13 cellular contexts compared by ENCODE assay signal in genomic region chr12:52258335-52258901, GRCh38. TPM values are rescaled to one million over a fixed set of nuclear protein-coding genes. Genes with fewer than 3 reads are reported as not detected.
DNase-seq lines count a peak whose midpoint lies in the region; ATAC-seq, FAIRE-seq and TF ChIP-seq lines count a peak whose summit lies in the region.
"Had no signal": no experiment of that assay in that cellular context is flagged by ENCODE, and none has a peak within 500 bp of the region (broad histone marks: within the 10 kb centered on the region; RNA-seq: fewer than 3 reads in every experiment).

No MANE protein-coding gene starts in this region.

- H3K4me3 ChIP-seq in HUES6 (ENCODE audit: low read depth, low read length) (peak overlapping the region; percentile 36), H1 (ENCODE audit: extremely low read depth in 1 of 4, insufficient read depth in 2 of 4, low read depth in 3 of 4, low read length in 4 of 4) (peak overlapping the region in 3 of 4 experiments; percentile 7 to 44 (median 26); a peak in 4 of 8 replicates), testis (peak overlapping the region; percentile 15 to 43)

- H2AK5ac ChIP-seq in H1 (ENCODE audit: low read depth, low read length): no peak overlapping the region

- H2BK120ac ChIP-seq in H1 (replicated peaks; ENCODE audit: low read depth, low read length): no peak overlapping the region

- no peak overlapping the region for H2BK20ac ChIP-seq in H1 (ENCODE audit: low read length)

- CTCF ChIA-PET in H1 (lab: Charles Lee; ENCODE audit: partially characterized antibody): interaction anchor here (0.7 to 12.4 kb wide), 17 partner anchors 9 to 803 kb away, joined by 3 to 105 read pairs (median 4); partner anchors contain the start of gene KRT82

- H3K9me3 ChIP-seq in HUES6 (ENCODE audit: control insufficient read depth, insufficient read depth, low read depth, low read length): peaks cover 14% of the 10 kb centered on the region
- peaks cover 2 to 7% of the 10 kb centered on the region in 2 experiments; a peak in 2 of 4 replicates for H3K9me3 ChIP-seq in H1 (ENCODE audit: insufficient read depth in 2 of 2, low read depth in 1 of 2, low read length in 1 of 2)
- H3K9me3 ChIP-seq in testis: no peaks in the 10 kb centered on the region
- H3K9me3 ChIP-seq: heart left ventricle had no signal

- H2BK5ac ChIP-seq in H1 (ENCODE audit: low read depth, low read length): no peak overlapping the region

- no peaks in the 10 kb centered on the region for H3K36me3 ChIP-seq in HUES6 (ENCODE audit: control insufficient read depth, insufficient read depth, low read length)
- H3K36me3 ChIP-seq in H1 (ENCODE audit: control insufficient read depth in 2 of 4, insufficient read depth in 4 of 4, low read length in 3 of 4): no peaks in the 10 kb centered on the region
- H3K36me3 ChIP-seq in testis (ENCODE audit: low read depth, missing control alignments): no peaks in the 10 kb centered on the region
- H3K36me3 ChIP-seq: heart left ventricle had no signal

- TF ChIP-seq EP300 in H1 (IDR thresholded peaks at IDR 0.05; ENCODE audit: borderline replicate concordance in 1 of 2, low read depth in 2 of 2, low read length in 2 of 2): no peak

- no peak overlapping the region for H3K23ac ChIP-seq in H1 (ENCODE audit: insufficient read length)

- FAIRE-seq in H1 (lab: Jason Lieb, UNC): no peak

- H2AFZ ChIP-seq in H1 (ENCODE audit: low read length): no peak overlapping the region

- H2BK12ac ChIP-seq in H1 (ENCODE audit: low read depth, low read length): no peak overlapping the region

- no peak overlapping the region for H3K14ac ChIP-seq in H1 (ENCODE audit: insufficient read length)

- H3K18ac ChIP-seq in H1 (ENCODE audit: extremely low read depth, low read length): no peak overlapping the region

- ATAC-seq in GM18502 (IDR thresholded peaks at IDR 0.05; ENCODE audit: poor library complexity, unreplicated experiment): no peak

- no peak overlapping the region for H2BK15ac ChIP-seq in H1 (ENCODE audit: low read length)

- no peaks in the 10 kb centered on the region for H4K20me1 ChIP-seq in H1 (replicated peaks in 1 of 2; ENCODE audit: control insufficient read depth in 1 of 2, insufficient read depth in 2 of 2, low read length in 2 of 2)

- H3K4ac ChIP-seq in H1 (replicated peaks; ENCODE audit: insufficient read length, low read depth, low read length): no peak overlapping the region

- H4K91ac ChIP-seq in H1 (replicated peaks; ENCODE audit: insufficient read length, low read length): no peak overlapping the region

- H3K27ac ChIP-seq in HUES6 (ENCODE audit: low read depth, low read length): no peak overlapping the region
- H3K27ac ChIP-seq in H1 (ENCODE audit: low read depth, low read length): no peak overlapping the region
- no peak overlapping the region for H3K27ac ChIP-seq in testis
- H3K27ac ChIP-seq: heart left ventricle had no signal

- H3K9ac ChIP-seq in HUES6 (ENCODE audit: low read length): no peak overlapping the region
- H3K9ac ChIP-seq in H1 (replicated peaks in 1 of 4; ENCODE audit: extremely low read depth in 1 of 4, low read depth in 3 of 4, low read length in 3 of 4): no peak overlapping the region

- intact Hi-C loops in testis (cut with DNase I; ENCODE audit: low total_unique reads): no loop called here

- no peak overlapping the region for H3K56ac ChIP-seq in H1 (replicated peaks; ENCODE audit: insufficient read length, low read depth, low read length)

- TF ChIP-seq RAD21 in H1 (IDR thresholded peaks at IDR 0.05 in 1 of 2, conservative IDR thresholded peaks at IDR 0.05 in 1 of 2; ENCODE audit: low read depth in 2 of 2, low read length in 2 of 2): no peak

- peak in 1 of 3 experiments; percentile 6; a peak in 1 of 4 replicates for TF ChIP-seq CTCF in H1 (IDR thresholded peaks at IDR 0.05; ENCODE audit: control extremely low read depth in 1 of 3, insufficient read depth in 1 of 3, low read depth in 1 of 3, low read length in 3 of 3)
- TF ChIP-seq CTCF in testis (IDR thresholded peaks at IDR 0.05): no peak

- POLR2A ChIA-PET in H1 (lab: Charles Lee; ENCODE audit: partially characterized antibody): interaction anchor here (0.8 kb wide), 1 partner anchor 12 kb away, joined by 3 read pairs; no protein-coding TSS in a partner anchor

- peak overlapping the region; percentile 43 to 58; a peak in 3 of 4 replicates for H3K4me2 ChIP-seq in H1 (ENCODE audit: insufficient read depth in 1 of 2, low read depth in 2 of 2, low read length in 2 of 2)

- TF ChIP-seq POLR2A in H1 (IDR thresholded peaks at IDR 0.05; ENCODE audit: control extremely low read depth in 1 of 2, low read depth in 2 of 2, low read length in 2 of 2): no peak
- TF ChIP-seq POLR2A in testis (IDR thresholded peaks at IDR 0.05): no peak

- WGBS in H1 (ENCODE audit: extremely low coverage in 1 of 2, insufficient coverage in 1 of 2, insufficient read length in 1 of 2, insufficient replicate concordance in 2 of 2, low coverage in 1 of 2, low lambda C conversion rate in 2 of 2, missing lambda C conversion rate in 1 of 2), 2 experiments: 39% methylated on average over 23 of the region's 72 CpGs; no CpG with 5 or more reads in 1 of the 2 experiments
- WGBS in testis, 2 donors: 4% methylated on average over 25 of the region's 72 CpGs; no CpG with 5 or more reads in 1 of the 2 donors

- DNase-seq in H1 (ENCODE audit: low read depth in 1 of 2, low spot score in 2 of 2) (peak in 1 of 2 experiments; percentile 75), left kidney (ENCODE audit: low read depth, low spot score) (peak; percentile 79), testis (peak; percentile 21), NCI-H345 (lab: John Stamatoyannopoulos, UW) (no peak)
- DNase-seq in stimulated activated CD4-positive, alpha-beta T cell treated with anti-CD3 and anti-CD28 coated beads, Interleukin-2, amount 100 ng/mL, for 24 hours: no peak
- DNase-seq: activated T-cell treated with anti-CD3 and anti-CD28 coated beads for 4 hours; heart left ventricle; NCI-H2081; stimulated activated CD4-positive, alpha-beta T cell treated with anti-CD3 and anti-CD28 coated beads, Interleukin-2, amount 100 ng/mL, for 48 hours had no signal

- H3K4me1 ChIP-seq in HUES6 (ENCODE audit: control insufficient read depth, insufficient read depth, low read length): peaks cover 2% of the 10 kb centered on the region; the same call in 1 of the 2 replicates
- peaks cover 0 to 6% (median under 1%) of the 10 kb centered on the region in 4 experiments; a peak in 3 of 7 replicates for H3K4me1 ChIP-seq in H1 (replicated peaks in 1 of 4; ENCODE audit: control insufficient read depth in 3 of 4, insufficient read depth in 4 of 4, low read length in 3 of 4)
- no peaks in the 10 kb centered on the region for H3K4me1 ChIP-seq in testis

- H3K27me3 ChIP-seq in HUES6 (ENCODE audit: control insufficient read depth, insufficient read depth, low read length): peaks cover 77% of the 10 kb centered on the region
- H3K27me3 ChIP-seq in H1 (replicated peaks in 1 of 4; ENCODE audit: control insufficient read depth in 3 of 4, extremely low read depth in 1 of 4, insufficient read depth in 3 of 4, low read length in 3 of 4): peaks cover 14 to 44% (median 37%) of the 10 kb centered on the region in 4 experiments
- H3K27me3 ChIP-seq in testis: no peaks in the 10 kb centered on the region

- H3K23me2 ChIP-seq in H1 (ENCODE audit: low read depth, low read length): peaks cover 3% of the 10 kb centered on the region; the same call in 1 of the 2 replicates

- no peak overlapping the region for H4K5ac ChIP-seq in H1 (ENCODE audit: insufficient read length, low read depth, low read length)

- H3K79me2 ChIP-seq in H1 (ENCODE audit: control insufficient read depth in 1 of 2, insufficient read depth in 2 of 2, low read length in 2 of 2): no peaks in the 10 kb centered on the region

- no peak overlapping the region for H4K8ac ChIP-seq in H1 (ENCODE audit: extremely low read depth, insufficient read depth, low read length)

- H3K79me1 ChIP-seq in H1 (ENCODE audit: low read depth, low read length): no peaks in the 10 kb centered on the region

RNA-seq across cellular contexts. Expression of gene KRT86, which starts 16.0 kb away (rescaled TPM):
- 0.15 TPM in 1 of 2 replicates, not detected in the other for total RNA-seq in H1 (2021; fragmentation: NEBNext Ultra II Directional; extraction: Animal tissue kit (Norgen Biotek cat#: 25700))
- polyA plus RNA-seq in H1 (2011; rRNA removed) (0.09 and 0.12 TPM in 2 replicates), testis (ENCODE audit: insufficient read depth, low read depth, low replicate concordance) (4.0 TPM)
- not detected for polyA plus RNA-seq in H1 (2011; cell fraction: cytosol; rRNA removed)
- polyA plus RNA-seq in H1 (2011; cell fraction: nucleus; rRNA removed): 0.14 TPM
- not detected in 4 replicates for polyA plus RNA-seq in H1 (2012, experiment 1 of 2)
- polyA plus RNA-seq in H1 (2012, experiment 2 of 2): not detected
- polyA plus RNA-seq in H1 (2013, experiment 1 of 2): 0.06 TPM
- 0.09 TPM for polyA plus RNA-seq in H1 (2013, experiment 2 of 2)
- polyA minus RNA-seq in H1 (2011; rRNA and poly(A)+ RNA removed): not detected in 2 replicates
- not detected for polyA minus RNA-seq in H1 (2011; cell fraction: cytosol; rRNA and poly(A)+ RNA removed)
- polyA minus RNA-seq in H1 (2011; cell fraction: nucleus; rRNA and poly(A)+ RNA removed): not detected
- 1 to 10 TPM; 2.3 to 3.2 TPM for total RNA-seq in testis
- total RNA-seq: heart left ventricle, OCI-LY7 had no signal
- polyA plus RNA-seq: heart left ventricle, IgD-negative memory B cell had no signal

RNA-seq across cellular contexts. Expression of gene KRT7, which starts 25.4 kb away (rescaled TPM):
- 13.2 and 16.5 TPM in 2 replicates for total RNA-seq in H1 (2021; fragmentation: NEBNext Ultra II Directional; extraction: Animal tissue kit (Norgen Biotek cat#: 25700))
- 19.0 and 25.6 TPM in 2 replicates for polyA plus RNA-seq in H1 (2011; rRNA removed)
- polyA plus RNA-seq in H1 (2011; cell fraction: cytosol; rRNA removed): 20.8 TPM
- 32.4 TPM for polyA plus RNA-seq in H1 (2011; cell fraction: nucleus; rRNA removed)
- polyA plus RNA-seq in H1 (2012, experiment 1 of 2): 10.8 to 28.4 TPM (median 20.2 TPM) in 4 replicates
- 20.5 TPM for polyA plus RNA-seq in H1 (2012, experiment 2 of 2)
- 4.4 TPM for polyA plus RNA-seq in H1 (2013, experiment 1 of 2)
- 4.8 TPM for polyA plus RNA-seq in H1 (2013, experiment 2 of 2)
- 16.8 and 19.4 TPM in 2 replicates for polyA minus RNA-seq in H1 (2011; rRNA and poly(A)+ RNA removed)
- polyA minus RNA-seq in H1 (2011; cell fraction: cytosol; rRNA and poly(A)+ RNA removed): 13.4 TPM
- 20.8 TPM for polyA minus RNA-seq in H1 (2011; cell fraction: nucleus; rRNA and poly(A)+ RNA removed)
- 1 to 10 TPM; 3.3 to 6.9 TPM for total RNA-seq in testis
- polyA plus RNA-seq in testis (ENCODE audit: insufficient read depth, low read depth, low replicate concordance): 19.3 TPM
- total RNA-seq: OCI-LY7 had no signal
- polyA plus RNA-seq: IgD-negative memory B cell had no signal

RNA-seq across cellular contexts. Expression of gene KRT81, which starts 32.9 kb away (rescaled TPM):
- total RNA-seq in H1 (2021; fragmentation: NEBNext Ultra II Directional; extraction: Animal tissue kit (Norgen Biotek cat#: 25700)): not detected in 2 replicates
- polyA plus RNA-seq in H1 (2011; rRNA removed): not detected in 2 replicates
- polyA plus RNA-seq in H1 (2011; cell fraction: cytosol; rRNA removed): not detected
- polyA plus RNA-seq in H1 (2011; cell fraction: nucleus; rRNA removed): 0.09 TPM
- not detected in 4 replicates for polyA plus RNA-seq in H1 (2012, experiment 1 of 2)
- not detected for polyA plus RNA-seq in H1 (2012, experiment 2 of 2)
- polyA plus RNA-seq in H1 (2013, experiment 1 of 2): not detected
- polyA plus RNA-seq in H1 (2013, experiment 2 of 2): not detected
- polyA minus RNA-seq in H1 (2011; rRNA and poly(A)+ RNA removed): not detected in 2 replicates
- not detected for polyA minus RNA-seq in H1 (2011; cell fraction: cytosol; rRNA and poly(A)+ RNA removed)
- polyA minus RNA-seq in H1 (2011; cell fraction: nucleus; rRNA and poly(A)+ RNA removed): not detected
- under 1 TPM in 1 of 2 donors, not detected in 1; 0.74 TPM for total RNA-seq in testis
- polyA plus RNA-seq in testis (ENCODE audit: insufficient read depth, low read depth, low replicate concordance): not detected
- total RNA-seq: heart left ventricle, OCI-LY7 had no signal
- polyA plus RNA-seq: heart left ventricle, IgD-negative memory B cell had no signal

Comparison
In these comparisons a context has a peak if more than half of its experiments do, and no peak if none do; other contexts are left out.
1. DNase-seq: peak in left kidney (single experiment) and testis (single experiment); none in NCI-H345 (single experiment) and stimulated activated CD4-positive, alpha-beta T cell treated with anti-CD3 and anti-CD28 coated beads, Interleukin-2, amount 100 ng/mL, for 24 hours (0 of 2).
2. Peak in every context shown above with its lines, with median percentiles within 50 percentile points of each other: H3K4me3 ChIP-seq.